Comparison of ENCODE assay signal across 8 cellular contexts in the genomic region with DNA sequence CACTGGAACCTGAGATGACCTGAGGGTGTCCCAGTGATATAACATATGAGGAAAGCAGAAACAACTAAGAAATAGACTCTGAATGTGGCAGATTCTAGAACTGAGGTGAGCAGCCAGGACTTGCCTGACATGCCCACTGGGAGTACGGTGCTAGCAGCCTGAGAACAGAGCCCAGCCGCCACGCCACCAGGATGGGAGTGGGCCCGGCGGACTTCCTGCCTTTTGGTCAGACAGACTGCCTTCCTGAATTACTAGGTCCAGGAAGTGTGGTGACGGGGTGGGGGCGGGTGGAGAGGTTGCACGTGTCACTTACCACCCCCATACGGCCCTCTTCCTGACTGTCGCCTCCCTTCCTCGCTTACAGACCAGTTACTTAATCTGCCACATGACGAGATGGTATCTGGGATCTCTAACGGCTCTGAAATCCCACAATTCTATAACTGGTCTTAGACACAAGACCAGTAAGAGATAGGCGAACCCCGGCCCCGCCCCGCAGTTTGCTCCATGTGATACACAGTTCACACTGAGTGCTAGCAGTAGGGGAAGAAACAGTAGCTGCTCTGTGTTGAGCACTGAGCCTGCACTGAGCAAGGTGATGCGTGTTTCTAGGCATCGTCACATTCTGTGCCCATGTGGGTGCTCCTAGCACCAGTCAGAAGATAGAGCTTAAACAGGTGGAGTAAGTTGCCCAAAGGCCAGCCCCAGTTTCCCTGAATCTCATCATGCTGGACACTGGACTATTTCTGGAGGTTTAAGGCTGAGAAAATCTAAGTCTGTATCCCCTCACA.
DNase-seq lines count a peak whose midpoint lies in the region; ATAC-seq and TF ChIP-seq lines count a peak whose summit lies in the region.

No MANE protein-coding gene starts in this region.

- H3K27me3 ChIP-seq in Loucy (ENCODE audit: insufficient read depth, low read length, poor library complexity, severe bottlenecking) (no peaks in the 10 kb centered on the region), heart right ventricle (peaks cover 0 to 4% (median 0%) of the 10 kb centered on the region in 7 donors)

- H3K36me3 ChIP-seq in Loucy (ENCODE audit: insufficient read depth, low read length), result no peaks in the 10 kb centered on the region
- no peaks in the 10 kb centered on the region for H3K36me3 ChIP-seq in heart right ventricle

- peak in 2 of 3 experiments; percentile 17 to 21 for DNase-seq in activated CD8-positive, alpha-beta memory T cell treated with anti-CD3 and anti-CD28 coated beads for 48 hours (ENCODE audit: low read depth in 2 of 3, low spot score in 2 of 3)
- DNase-seq in heart right ventricle (peak; percentile 76 to 89), glomerular visceral epithelial cell (ENCODE audit: extremely low spot score) (no peak)
- peak; percentile 24 to 33 for DNase-seq in stimulated activated CD4-positive, alpha-beta T cell treated with anti-CD3 and anti-CD28 coated beads, Interleukin-15, amount 100 ng/mL, for 48 hours (ENCODE audit: low read depth in 2 of 2)

- WGBS in heart right ventricle, 2 donors, result 40 to 48% methylated on average over 19 of the region's 19 CpGs

- no peak overlapping the region; the same call in 1 of the 2 replicates for H2AFZ ChIP-seq in Loucy (ENCODE audit: low read length)

- peak overlapping the region; percentile 74 for H3K4me2 ChIP-seq in Loucy (ENCODE audit: low read depth, low read length, poor library complexity, severe bottlenecking)

- no peaks in the 10 kb centered on the region for H3K9me2 ChIP-seq in Loucy (replicated peaks; ENCODE audit: low read depth, low read length)

- intact Hi-C loops in heart right ventricle (cut with DNase I), result loop anchor here in 1 of 10 donors (5.0 kb wide), 1 partner anchor 253 kb away; no protein-coding TSS in a partner anchor

- H3K4me1 ChIP-seq in Loucy (ENCODE audit: insufficient read depth, low read length, poor library complexity, severe bottlenecking) (peaks cover 62% of the 10 kb centered on the region), heart right ventricle (peaks cover 6 to 39% (median 27%) of the 10 kb centered on the region in 9 donors)

- H3F3A ChIP-seq in Loucy (ENCODE audit: low read depth), result peaks cover 10% of the 10 kb centered on the region; the same call in 1 of the 2 replicates

- H3K4me3 ChIP-seq in Loucy (ENCODE audit: low read length, poor library complexity, severe bottlenecking) (peak overlapping the region; percentile 61), heart right ventricle (peak overlapping the region in 1 of 10 donors; percentile 30)

- peak; percentile 76 for ATAC-seq in GM18511 (IDR thresholded peaks at IDR 0.05; ENCODE audit: unreplicated experiment)
- ATAC-seq in heart right ventricle, result peak; percentile 82 to 94 (median 86)
- no peak for ATAC-seq in GM21717 (IDR thresholded peaks at IDR 0.05; ENCODE audit: unreplicated experiment)
- ATAC-seq in HG02623 (IDR thresholded peaks at IDR 0.05; ENCODE audit: unreplicated experiment), result no peak

- peak overlapping the region; percentile 76 for H3K9ac ChIP-seq in Loucy (ENCODE audit: low read depth, low read length, poor library complexity, severe bottlenecking)

- TF ChIP-seq CTCF in Loucy (conservative IDR thresholded peaks at IDR 0.05; ENCODE audit: low read length) (no peak), heart right ventricle (IDR thresholded peaks at IDR 0.05) (no peak)

- H3K79me2 ChIP-seq in Loucy (ENCODE audit: insufficient read depth, low read length), result no peaks in the 10 kb centered on the region

- peak overlapping the region in 7 of 10 donors; percentile 27 to 83 (median 68) for H3K27ac ChIP-seq in heart right ventricle

- H3K9me3 ChIP-seq in Loucy (ENCODE audit: insufficient read depth, low read depth, low read length) (peaks cover 5% of the 10 kb centered on the region; the same call in 1 of the 2 replicates), heart right ventricle (peaks cover 0 to 9% (median 6%) of the 10 kb centered on the region in 11 donors)

- H4K20me1 ChIP-seq in Loucy (ENCODE audit: insufficient read depth, low read length, poor library complexity, severe bottlenecking), result no peaks in the 10 kb centered on the region

Comparison
In these comparisons a context has a peak if more than half of its experiments do, and no peak if none do; other contexts are left out.
1. ATAC-seq: peak in GM18511 (single experiment) and heart right ventricle (8 of 8); none in GM21717 (single experiment) and HG02623 (single experiment).